Comparison of ENCODE assay signal across 7 cellular contexts in the genomic region with DNA sequence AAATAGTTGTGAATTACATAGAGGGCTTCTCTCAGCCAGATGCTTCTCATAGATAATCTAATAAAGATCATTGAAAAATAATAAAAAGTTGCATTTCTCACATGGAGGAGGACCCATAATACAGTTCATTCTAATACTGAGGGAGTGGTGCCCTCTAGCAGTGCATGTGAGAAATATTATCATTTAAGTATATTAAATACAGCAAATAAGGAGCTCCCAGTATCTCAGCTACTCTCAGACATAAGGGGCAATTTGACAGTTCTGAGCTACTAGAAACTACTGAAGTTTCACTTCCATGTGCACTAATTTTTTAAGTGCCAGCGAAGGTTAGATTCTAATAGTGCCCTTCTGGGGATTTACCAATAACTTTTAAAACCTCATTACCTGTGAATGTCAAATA.
A peak's percentile ranks its signal among the peaks of the same experiment; 100 is the strongest.
DNase-seq lines count a peak whose midpoint lies in the region; ATAC-seq and TF ChIP-seq lines count a peak whose summit lies in the region.

No MANE protein-coding gene starts in this region.

- H3K27ac ChIP-seq in ascending aorta: no peak overlapping the region

- H3K9ac ChIP-seq in Loucy (ENCODE audit: low read depth, low read length, poor library complexity, severe bottlenecking): no peak overlapping the region

- H3K9me3 Mint-ChIP-seq in memory B cell: no peaks in the 10 kb centered on the region

- H3K27me3 ChIP-seq in Loucy (ENCODE audit: insufficient read depth, low read length, poor library complexity, severe bottlenecking) (no peaks in the 10 kb centered on the region), ascending aorta (no peaks in the 10 kb centered on the region)

- DNase-seq in ascending aorta (ENCODE audit: low spot score in 2 of 2): no peak
- peak in 1 of 2 donors; percentile 1 for DNase-seq in memory B cell (ENCODE audit: low spot score in 2 of 2)
- no peak for DNase-seq in effector CD8-positive, alpha-beta T cell (lab: John Stamatoyannopoulos, UW)
- no peak for DNase-seq in activated T-cell treated with anti-CD3 and anti-CD28 coated beads for 4 hours

- no peaks in the 10 kb centered on the region for H3K79me2 ChIP-seq in Loucy (ENCODE audit: insufficient read depth, low read length)

- no peaks in the 10 kb centered on the region for H3F3A ChIP-seq in Loucy (ENCODE audit: low read depth)

- no peaks in the 10 kb centered on the region for H4K20me1 ChIP-seq in Loucy (ENCODE audit: insufficient read depth, low read length, poor library complexity, severe bottlenecking)

- no peaks in the 10 kb centered on the region for H3K4me1 Mint-ChIP-seq in memory B cell

- peak; percentile 72 for ATAC-seq in GM18505 (IDR thresholded peaks at IDR 0.05; ENCODE audit: unreplicated experiment)
- ATAC-seq in GM21786 (IDR thresholded peaks at IDR 0.05; ENCODE audit: unreplicated experiment): peak; percentile 74
- peak; percentile 76 for ATAC-seq in memory B cell (ENCODE audit: low read depth)

- no peak overlapping the region for H3K27ac Mint-ChIP-seq in memory B cell

- no peak overlapping the region for H3K4me2 ChIP-seq in Loucy (ENCODE audit: low read depth, low read length, poor library complexity, severe bottlenecking)

- H3K4me3 ChIP-seq in Loucy (ENCODE audit: low read length, poor library complexity, severe bottlenecking) (no peak overlapping the region), ascending aorta (no peak overlapping the region)

- H3K36me3 ChIP-seq in Loucy (ENCODE audit: insufficient read depth, low read length) (no peaks in the 10 kb centered on the region), ascending aorta (no peaks in the 10 kb centered on the region)

- no peaks in the 10 kb centered on the region for H3K4me1 ChIP-seq in Loucy (ENCODE audit: insufficient read depth, low read length, poor library complexity, severe bottlenecking)
- H3K4me1 ChIP-seq in ascending aorta: no peaks in the 10 kb centered on the region

- TF ChIP-seq CTCF in Loucy (conservative IDR thresholded peaks at IDR 0.05; ENCODE audit: low read length) (peak; percentile 72), ascending aorta (IDR thresholded peaks at IDR 0.05) (peak in 2 of 3 experiments; percentile 8 to 48)

- H3K9me3 ChIP-seq in Loucy (ENCODE audit: insufficient read depth, low read depth, low read length) (no peaks in the 10 kb centered on the region), ascending aorta (no peaks in the 10 kb centered on the region)

- TF ChIP-seq POLR2A in GM18505 (IDR thresholded peaks at IDR 0.05; ENCODE audit: borderline replicate concordance, extremely low read depth, insufficient read depth, insufficient read length): no peak

- H2AFZ ChIP-seq in Loucy (ENCODE audit: low read length): no peak overlapping the region

- H3K27me3 Mint-ChIP-seq in memory B cell: no peaks in the 10 kb centered on the region

- H3K36me3 Mint-ChIP-seq in memory B cell: peaks cover 2% of the 10 kb centered on the region

- H3K9me2 ChIP-seq in Loucy (replicated peaks; ENCODE audit: low read depth, low read length): no peaks in the 10 kb centered on the region

- intact Hi-C loops in ascending aorta (cut with DNase I): no loop called here

- H3K4me3 Mint-ChIP-seq in memory B cell: no peak overlapping the region
